In the genomic region with DNA sequence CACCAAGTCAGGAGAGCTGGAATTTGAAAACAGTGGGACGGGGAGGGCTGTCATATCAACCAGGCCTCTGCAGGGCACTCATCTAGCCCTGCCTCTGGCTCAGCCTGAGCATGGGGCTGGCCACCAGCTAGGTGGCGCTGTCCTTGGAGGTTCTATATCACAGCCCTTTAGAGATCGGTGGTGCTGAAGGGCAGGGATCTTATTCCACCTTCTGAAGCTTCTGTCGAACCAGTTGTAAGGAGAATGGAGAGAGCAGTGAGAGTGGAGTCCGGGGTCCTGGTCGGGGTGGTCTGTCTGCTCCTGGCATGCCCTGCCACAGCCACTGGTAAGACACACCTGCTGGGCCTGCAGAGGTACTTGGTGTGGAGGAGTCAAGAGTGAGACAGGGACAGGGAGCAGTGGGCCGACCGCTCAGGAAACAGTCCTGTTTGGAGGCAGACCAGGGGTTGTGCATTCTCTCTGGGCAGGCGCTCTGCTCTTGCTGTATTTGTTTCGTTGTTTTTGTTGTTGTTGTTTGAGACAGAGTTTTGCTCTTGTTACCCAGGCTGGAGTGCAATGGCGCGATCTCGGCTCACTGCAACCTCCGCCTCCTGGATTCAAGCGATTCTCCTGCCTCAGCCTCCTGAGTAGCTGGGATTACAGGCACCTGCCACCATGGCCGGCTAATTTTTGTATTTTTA, we compare ENCODE assay signal across 1 cellular context.
TF ChIP-seq lines count a peak whose summit lies in the region.

A gene with protein sequence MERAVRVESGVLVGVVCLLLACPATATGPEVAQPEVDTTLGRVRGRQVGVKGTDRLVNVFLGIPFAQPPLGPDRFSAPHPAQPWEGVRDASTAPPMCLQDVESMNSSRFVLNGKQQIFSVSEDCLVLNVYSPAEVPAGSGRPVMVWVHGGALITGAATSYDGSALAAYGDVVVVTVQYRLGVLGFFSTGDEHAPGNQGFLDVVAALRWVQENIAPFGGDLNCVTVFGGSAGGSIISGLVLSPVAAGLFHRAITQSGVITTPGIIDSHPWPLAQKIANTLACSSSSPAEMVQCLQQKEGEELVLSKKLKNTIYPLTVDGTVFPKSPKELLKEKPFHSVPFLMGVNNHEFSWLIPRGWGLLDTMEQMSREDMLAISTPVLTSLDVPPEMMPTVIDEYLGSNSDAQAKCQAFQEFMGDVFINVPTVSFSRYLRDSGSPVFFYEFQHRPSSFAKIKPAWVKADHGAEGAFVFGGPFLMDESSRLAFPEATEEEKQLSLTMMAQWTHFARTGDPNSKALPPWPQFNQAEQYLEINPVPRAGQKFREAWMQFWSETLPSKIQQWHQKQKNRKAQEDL (plus strand): TSS at position 202 of the 680 bp plus-strand sequence. CDS start 42 bp downstream, at position 244.

TF ChIP-seq in K562, 482 proteins besides CTCF, POLR2A, EP300 and RAD21 (continued from another document and continues in another):
- TF ChIP-seq, protein P1, sequence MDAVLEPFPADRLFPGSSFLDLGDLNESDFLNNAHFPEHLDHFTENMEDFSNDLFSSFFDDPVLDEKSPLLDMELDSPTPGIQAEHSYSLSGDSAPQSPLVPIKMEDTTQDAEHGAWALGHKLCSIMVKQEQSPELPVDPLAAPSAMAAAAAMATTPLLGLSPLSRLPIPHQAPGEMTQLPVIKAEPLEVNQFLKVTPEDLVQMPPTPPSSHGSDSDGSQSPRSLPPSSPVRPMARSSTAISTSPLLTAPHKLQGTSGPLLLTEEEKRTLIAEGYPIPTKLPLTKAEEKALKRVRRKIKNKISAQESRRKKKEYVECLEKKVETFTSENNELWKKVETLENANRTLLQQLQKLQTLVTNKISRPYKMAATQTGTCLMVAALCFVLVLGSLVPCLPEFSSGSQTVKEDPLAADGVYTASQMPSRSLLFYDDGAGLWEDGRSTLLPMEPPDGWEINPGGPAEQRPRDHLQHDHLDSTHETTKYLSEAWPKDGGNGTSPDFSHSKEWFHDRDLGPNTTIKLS (IDR thresholded peaks at IDR 0.05; ENCODE audit: borderline replicate concordance, low read depth) = no peak
- TF ChIP-seq CC2D1A (IDR thresholded peaks at IDR 0.05) (no peak), ZNF551 (CRISPR knock-in tag; IDR thresholded peaks at IDR 0.05) (no peak), ZNF274 (IDR thresholded peaks at IDR 0.05; ENCODE audit: borderline replicate concordance, low read depth, low read length) (no peak), PHTF2 (CRISPR knock-in tag; IDR thresholded peaks at IDR 0.05) (no peak), ZNF121 (CRISPR knock-in tag; conservative IDR thresholded peaks at IDR 0.05) (no peak), SREBF1 (IDR thresholded peaks at IDR 0.05; ENCODE audit: borderline replicate concordance, low read depth, low read length) (no peak), NR2F6 (CRISPR knock-in tag; IDR thresholded peaks at IDR 0.05) (no peak), SOX6 (IDR thresholded peaks at IDR 0.05) (no peak), BRD9 (IDR thresholded peaks at IDR 0.05; ENCODE audit: low read depth, partially characterized antibody) (no peak), ZNF436 (CRISPR knock-in tag; IDR thresholded peaks at IDR 0.05) (no peak), BHLHE40 (IDR thresholded peaks at IDR 0.05; ENCODE audit: low read length) (no peak), RAD51 (IDR thresholded peaks at IDR 0.05; ENCODE audit: borderline replicate concordance, low read depth) (no peak), CBX5 (IDR thresholded peaks at IDR 0.05; ENCODE audit: borderline replicate concordance, low read depth) (no peak)
- TF ChIP-seq, protein P2, sequence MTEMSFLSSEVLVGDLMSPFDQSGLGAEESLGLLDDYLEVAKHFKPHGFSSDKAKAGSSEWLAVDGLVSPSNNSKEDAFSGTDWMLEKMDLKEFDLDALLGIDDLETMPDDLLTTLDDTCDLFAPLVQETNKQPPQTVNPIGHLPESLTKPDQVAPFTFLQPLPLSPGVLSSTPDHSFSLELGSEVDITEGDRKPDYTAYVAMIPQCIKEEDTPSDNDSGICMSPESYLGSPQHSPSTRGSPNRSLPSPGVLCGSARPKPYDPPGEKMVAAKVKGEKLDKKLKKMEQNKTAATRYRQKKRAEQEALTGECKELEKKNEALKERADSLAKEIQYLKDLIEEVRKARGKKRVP (CRISPR knock-in tag; IDR thresholded peaks at IDR 0.05) = no peak
- TF ChIP-seq, protein P3, sequence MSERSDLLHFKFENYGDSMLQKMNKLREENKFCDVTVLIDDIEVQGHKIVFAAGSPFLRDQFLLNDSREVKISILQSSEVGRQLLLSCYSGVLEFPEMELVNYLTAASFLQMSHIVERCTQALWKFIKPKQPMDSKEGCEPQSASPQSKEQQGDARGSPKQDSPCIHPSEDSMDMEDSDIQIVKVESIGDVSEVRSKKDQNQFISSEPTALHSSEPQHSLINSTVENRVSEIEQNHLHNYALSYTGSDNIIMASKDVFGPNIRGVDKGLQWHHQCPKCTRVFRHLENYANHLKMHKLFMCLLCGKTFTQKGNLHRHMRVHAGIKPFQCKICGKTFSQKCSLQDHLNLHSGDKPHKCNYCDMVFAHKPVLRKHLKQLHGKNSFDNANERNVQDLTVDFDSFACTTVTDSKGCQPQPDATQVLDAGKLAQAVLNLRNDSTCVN (CRISPR knock-in tag; IDR thresholded peaks at IDR 0.05) = no peak
- TF ChIP-seq, protein P4, sequence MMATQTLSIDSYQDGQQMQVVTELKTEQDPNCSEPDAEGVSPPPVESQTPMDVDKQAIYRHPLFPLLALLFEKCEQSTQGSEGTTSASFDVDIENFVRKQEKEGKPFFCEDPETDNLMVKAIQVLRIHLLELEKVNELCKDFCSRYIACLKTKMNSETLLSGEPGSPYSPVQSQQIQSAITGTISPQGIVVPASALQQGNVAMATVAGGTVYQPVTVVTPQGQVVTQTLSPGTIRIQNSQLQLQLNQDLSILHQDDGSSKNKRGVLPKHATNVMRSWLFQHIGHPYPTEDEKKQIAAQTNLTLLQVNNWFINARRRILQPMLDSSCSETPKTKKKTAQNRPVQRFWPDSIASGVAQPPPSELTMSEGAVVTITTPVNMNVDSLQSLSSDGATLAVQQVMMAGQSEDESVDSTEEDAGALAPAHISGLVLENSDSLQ (IDR thresholded peaks at IDR 0.05) = peak; percentile 34; the same call in 1 of the 2 replicates
- TF ChIP-seq, protein P5, sequence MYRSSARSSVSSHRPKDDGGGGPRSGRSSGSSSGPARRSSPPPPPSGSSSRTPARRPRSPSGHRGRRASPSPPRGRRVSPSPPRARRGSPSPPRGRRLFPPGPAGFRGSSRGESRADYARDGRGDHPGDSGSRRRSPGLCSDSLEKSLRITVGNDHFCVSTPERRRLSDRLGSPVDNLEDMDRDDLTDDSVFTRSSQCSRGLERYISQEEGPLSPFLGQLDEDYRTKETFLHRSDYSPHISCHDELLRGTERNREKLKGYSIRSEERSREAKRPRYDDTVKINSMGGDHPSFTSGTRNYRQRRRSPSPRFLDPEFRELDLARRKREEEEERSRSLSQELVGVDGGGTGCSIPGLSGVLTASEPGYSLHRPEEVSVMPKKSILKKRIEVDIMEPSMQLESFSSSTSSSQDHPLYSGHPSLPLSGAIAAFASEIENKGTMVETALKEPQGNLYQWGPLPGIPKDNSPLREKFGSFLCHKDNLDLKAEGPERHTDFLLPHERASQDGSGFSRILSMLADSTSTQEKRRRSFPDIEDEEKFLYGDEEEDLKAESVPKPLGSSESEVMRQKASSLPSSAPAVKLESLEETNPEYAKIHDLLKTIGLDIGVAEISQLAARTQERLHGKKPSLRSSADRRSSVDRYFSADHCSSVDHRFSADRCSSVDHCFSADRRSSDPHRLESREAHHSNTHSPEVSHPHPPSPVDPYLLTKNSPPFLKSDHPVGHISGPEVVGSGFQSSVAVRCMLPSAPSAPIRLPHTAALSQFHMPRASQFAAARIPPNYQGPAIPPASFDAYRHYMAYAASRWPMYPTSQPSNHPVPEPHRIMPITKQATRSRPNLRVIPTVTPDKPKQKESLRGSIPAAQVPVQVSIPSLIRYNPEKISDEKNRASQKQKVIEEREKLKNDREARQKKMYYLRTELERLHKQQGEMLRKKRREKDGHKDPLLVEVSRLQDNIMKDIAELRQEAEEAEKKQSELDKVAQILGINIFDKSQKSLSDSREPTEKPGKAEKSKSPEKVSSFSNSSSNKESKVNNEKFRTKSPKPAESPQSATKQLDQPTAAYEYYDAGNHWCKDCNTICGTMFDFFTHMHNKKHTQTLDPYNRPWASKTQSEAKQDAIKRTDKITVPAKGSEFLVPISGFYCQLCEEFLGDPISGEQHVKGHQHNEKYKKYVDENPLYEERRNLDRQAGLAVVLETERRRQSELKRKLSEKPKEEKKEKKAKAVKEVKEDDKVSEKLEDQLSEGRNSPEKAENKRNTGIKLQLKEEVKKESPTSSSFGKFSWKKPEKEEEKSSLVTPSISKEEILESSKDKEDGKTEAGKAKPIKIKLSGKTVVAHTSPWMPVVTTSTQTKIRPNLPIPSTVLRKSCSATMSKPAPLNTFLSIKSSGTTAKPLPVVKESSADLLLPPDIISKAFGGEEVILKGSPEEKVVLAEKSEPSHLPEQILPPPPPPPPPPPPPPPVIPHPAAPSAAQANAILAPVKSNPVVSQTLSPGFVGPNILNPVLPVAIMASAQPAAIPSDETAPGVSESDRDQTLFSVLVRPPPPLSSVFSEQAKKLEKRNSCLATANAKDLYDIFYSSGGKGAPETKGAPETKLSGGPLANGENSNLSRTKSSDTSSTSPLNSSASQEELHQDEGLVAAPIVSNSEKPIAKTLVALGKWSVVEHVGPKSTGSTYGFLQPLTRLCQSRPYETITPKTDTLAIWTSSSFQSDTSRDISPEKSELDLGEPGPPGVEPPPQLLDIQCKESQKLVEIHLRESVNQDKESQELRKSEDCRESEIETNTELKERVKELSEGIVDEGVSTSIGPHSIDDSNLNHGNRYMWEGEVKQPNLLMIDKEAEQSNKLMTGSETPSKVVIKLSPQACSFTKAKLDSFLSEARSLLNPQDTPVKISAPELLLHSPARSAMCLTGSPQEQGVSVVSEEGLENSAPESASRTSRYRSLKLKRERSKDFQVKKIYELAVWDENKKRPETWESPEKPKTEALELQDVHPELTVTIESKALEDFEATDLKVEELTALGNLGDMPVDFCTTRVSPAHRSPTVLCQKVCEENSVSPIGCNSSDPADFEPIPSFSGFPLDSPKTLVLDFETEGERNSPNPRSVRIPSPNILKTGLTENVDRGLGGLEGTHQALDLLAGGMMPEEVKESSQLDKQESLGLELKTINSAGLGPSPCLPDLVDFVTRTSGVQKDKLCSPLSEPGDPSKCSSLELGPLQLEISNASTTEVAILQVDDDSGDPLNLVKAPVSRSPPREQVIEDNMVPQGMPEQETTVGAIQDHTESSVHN (IDR thresholded peaks at IDR 0.05; ENCODE audit: borderline replicate concordance in 1 of 2, low read depth in 1 of 2) = no peak
- TF ChIP-seq, protein P6, sequence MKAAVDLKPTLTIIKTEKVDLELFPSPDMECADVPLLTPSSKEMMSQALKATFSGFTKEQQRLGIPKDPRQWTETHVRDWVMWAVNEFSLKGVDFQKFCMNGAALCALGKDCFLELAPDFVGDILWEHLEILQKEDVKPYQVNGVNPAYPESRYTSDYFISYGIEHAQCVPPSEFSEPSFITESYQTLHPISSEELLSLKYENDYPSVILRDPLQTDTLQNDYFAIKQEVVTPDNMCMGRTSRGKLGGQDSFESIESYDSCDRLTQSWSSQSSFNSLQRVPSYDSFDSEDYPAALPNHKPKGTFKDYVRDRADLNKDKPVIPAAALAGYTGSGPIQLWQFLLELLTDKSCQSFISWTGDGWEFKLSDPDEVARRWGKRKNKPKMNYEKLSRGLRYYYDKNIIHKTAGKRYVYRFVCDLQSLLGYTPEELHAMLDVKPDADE (conservative IDR thresholded peaks at IDR 0.05; ENCODE audit: control insufficient read depth, low read depth, low read length) = no peak
- TF ChIP-seq, protein P7, sequence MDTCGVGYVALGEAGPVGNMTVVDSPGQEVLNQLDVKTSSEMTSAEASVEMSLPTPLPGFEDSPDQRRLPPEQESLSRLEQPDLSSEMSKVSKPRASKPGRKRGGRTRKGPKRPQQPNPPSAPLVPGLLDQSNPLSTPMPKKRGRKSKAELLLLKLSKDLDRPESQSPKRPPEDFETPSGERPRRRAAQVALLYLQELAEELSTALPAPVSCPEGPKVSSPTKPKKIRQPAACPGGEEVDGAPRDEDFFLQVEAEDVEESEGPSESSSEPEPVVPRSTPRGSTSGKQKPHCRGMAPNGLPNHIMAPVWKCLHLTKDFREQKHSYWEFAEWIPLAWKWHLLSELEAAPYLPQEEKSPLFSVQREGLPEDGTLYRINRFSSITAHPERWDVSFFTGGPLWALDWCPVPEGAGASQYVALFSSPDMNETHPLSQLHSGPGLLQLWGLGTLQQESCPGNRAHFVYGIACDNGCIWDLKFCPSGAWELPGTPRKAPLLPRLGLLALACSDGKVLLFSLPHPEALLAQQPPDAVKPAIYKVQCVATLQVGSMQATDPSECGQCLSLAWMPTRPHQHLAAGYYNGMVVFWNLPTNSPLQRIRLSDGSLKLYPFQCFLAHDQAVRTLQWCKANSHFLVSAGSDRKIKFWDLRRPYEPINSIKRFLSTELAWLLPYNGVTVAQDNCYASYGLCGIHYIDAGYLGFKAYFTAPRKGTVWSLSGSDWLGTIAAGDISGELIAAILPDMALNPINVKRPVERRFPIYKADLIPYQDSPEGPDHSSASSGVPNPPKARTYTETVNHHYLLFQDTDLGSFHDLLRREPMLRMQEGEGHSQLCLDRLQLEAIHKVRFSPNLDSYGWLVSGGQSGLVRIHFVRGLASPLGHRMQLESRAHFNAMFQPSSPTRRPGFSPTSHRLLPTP (IDR thresholded peaks at IDR 0.05; ENCODE audit: borderline replicate concordance, extremely low read depth, insufficient read length) = no peak
- TF ChIP-seq, protein P8, sequence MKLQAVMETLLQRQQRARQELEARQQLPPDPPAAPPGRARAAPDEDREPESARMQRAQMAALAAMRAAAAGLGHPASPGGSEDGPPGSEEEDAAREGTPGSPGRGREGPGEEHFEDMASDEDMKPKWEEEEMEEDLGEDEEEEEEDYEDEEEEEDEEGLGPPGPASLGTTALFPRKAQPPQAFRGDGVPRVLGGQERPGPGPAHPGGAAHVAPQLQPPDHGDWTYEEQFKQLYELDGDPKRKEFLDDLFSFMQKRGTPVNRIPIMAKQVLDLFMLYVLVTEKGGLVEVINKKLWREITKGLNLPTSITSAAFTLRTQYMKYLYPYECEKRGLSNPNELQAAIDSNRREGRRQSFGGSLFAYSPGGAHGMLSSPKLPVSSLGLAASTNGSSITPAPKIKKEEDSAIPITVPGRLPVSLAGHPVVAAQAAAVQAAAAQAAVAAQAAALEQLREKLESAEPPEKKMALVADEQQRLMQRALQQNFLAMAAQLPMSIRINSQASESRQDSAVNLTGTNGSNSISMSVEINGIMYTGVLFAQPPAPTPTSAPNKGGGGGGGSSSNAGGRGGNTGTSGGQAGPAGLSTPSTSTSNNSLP (IDR thresholded peaks at IDR 0.05; ENCODE audit: borderline replicate concordance, low read depth, low read length) = no peak
- TF ChIP-seq, protein P9, sequence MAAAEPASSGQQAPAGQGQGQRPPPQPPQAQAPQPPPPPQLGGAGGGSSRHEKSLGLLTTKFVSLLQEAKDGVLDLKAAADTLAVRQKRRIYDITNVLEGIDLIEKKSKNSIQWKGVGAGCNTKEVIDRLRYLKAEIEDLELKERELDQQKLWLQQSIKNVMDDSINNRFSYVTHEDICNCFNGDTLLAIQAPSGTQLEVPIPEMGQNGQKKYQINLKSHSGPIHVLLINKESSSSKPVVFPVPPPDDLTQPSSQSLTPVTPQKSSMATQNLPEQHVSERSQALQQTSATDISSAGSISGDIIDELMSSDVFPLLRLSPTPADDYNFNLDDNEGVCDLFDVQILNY (CRISPR knock-in tag; IDR thresholded peaks at IDR 0.05) = no peak
